ENCODE assay signal across 10 cellular contexts in the genomic region with DNA sequence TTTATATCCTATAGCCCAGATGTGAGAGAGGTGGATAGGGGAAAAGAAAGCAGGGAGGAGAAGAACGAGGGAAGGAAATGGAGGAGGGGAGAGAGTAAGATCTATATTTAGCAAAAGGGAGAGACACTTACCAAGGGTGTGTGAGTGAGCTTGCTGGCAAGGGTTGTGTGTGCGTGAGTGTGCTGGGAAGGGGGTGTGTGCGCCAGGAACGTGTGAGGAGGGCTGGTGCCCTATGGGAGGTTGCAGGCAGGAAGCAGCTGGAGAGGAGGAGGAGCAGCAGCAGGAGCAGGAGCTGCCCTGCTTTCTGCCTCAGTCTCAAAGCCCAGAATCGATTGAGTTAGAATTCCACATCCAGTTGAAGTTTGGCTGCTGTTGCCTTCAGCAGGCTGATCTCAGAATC.
DNase-seq lines count a peak whose midpoint lies in the region; ATAC-seq and TF ChIP-seq lines count a peak whose summit lies in the region.
"Had no signal": no experiment of that assay in that cellular context is flagged by ENCODE, and none has a peak within 500 bp of the region (broad histone marks: within the 10 kb centered on the region; RNA-seq: fewer than 3 reads in every experiment).

No MANE protein-coding gene starts in this region.

- no peaks in the 10 kb centered on the region for H3K27me3 Mint-ChIP-seq in osteocyte (ENCODE audit: unreplicated experiment)

- H3K4me3 ChIP-seq in BLaER1 treated with 17β-estradiol and CSF1 and Interleukin-3, amounts not matched to agents 10 nM and 100 nM: peak overlapping the region in 3 of 10 experiments; percentile 2 to 10 (median 5); a peak in 2 of 20 replicates
- H3K4me3 ChIP-seq in fibroblast of villous mesenchyme (ENCODE audit: low read depth, low read length) (peak overlapping the region; percentile 5), WERI-Rb-1 (ENCODE audit: low read depth, low read length) (no peak overlapping the region)

- H3K27me3 ChIP-seq in BLaER1 treated with 17β-estradiol and CSF1 and Interleukin-3, amounts not matched to agents 10 nM and 100 nM: no peaks in the 10 kb centered on the region
- no peaks in the 10 kb centered on the region for H3K27me3 ChIP-seq in WERI-Rb-1 (ENCODE audit: insufficient read depth, low read depth, severe bottlenecking)

- peak overlapping the region; percentile 63 for H3K4me3 Mint-ChIP-seq in osteocyte (ENCODE audit: unreplicated experiment)
- H3K4me3 Mint-ChIP-seq: memory B cell had no signal

- H3K4me1 Mint-ChIP-seq in osteocyte (ENCODE audit: unreplicated experiment): peaks cover 17% of the 10 kb centered on the region

- H3K4me2 ChIP-seq in BLaER1 treated with 17β-estradiol and CSF1 and Interleukin-3, amounts not matched to agents 10 nM and 100 nM: peak overlapping the region; percentile 66 to 88 (median 80)

- H3K27ac ChIP-seq in BLaER1 treated with 17β-estradiol and CSF1 and Interleukin-3, amounts not matched to agents 10 nM and 100 nM: peak overlapping the region in 2 of 11 experiments; percentile 12 to 25; a peak in 4 of 22 replicates
- no peak overlapping the region for H3K27ac ChIP-seq in WERI-Rb-1

- no peaks in the 10 kb centered on the region for H3K9me3 Mint-ChIP-seq in osteocyte (ENCODE audit: unreplicated experiment)
- H3K9me3 Mint-ChIP-seq: memory B cell had no signal

- peak; percentile 29 for DNase-seq in NCI-H2227 treated with DMSO at 0.1 percent for 48 hours (lab: John Stamatoyannopoulos, UW)
- DNase-seq in fibroblast of villous mesenchyme (ENCODE audit: low read depth): peak; percentile 54
- DNase-seq in osteocyte (ENCODE audit: extremely low spot score, unreplicated experiment): no peak
- DNase-seq in WERI-Rb-1: no peak
- no peak for DNase-seq in GM19238 (ENCODE audit: insufficient read length, low spot score)
- no peak for DNase-seq in GM10266 (ENCODE audit: extremely low spot score)
- DNase-seq: activated gamma-delta T cell treated with Interleukin-2 at 50 U/mL for 16 hours had no signal

- no peaks in the 10 kb centered on the region for H3K9me3 ChIP-seq in BLaER1 treated with 17β-estradiol and CSF1 and Interleukin-3, amounts not matched to agents 10 nM and 100 nM (replicated peaks in 1 of 11)
- no peaks in the 10 kb centered on the region for H3K9me3 ChIP-seq in WERI-Rb-1 (ENCODE audit: severe bottlenecking)

- H3K4me1 ChIP-seq in BLaER1 treated with 17β-estradiol and CSF1 and Interleukin-3, amounts not matched to agents 10 nM and 100 nM: peaks cover 17 to 21% (median 20%) of the 10 kb centered on the region in 10 experiments

- H3K36me3 Mint-ChIP-seq in osteocyte (ENCODE audit: unreplicated experiment): no peaks in the 10 kb centered on the region
- H3K36me3 Mint-ChIP-seq: memory B cell had no signal

- peak overlapping the region in 3 of 11 experiments; percentile 11 to 34 (median 28); a peak in 6 of 22 replicates for H3K9ac ChIP-seq in BLaER1 treated with 17β-estradiol and CSF1 and Interleukin-3, amounts not matched to agents 10 nM and 100 nM

- H3K27ac Mint-ChIP-seq in osteocyte (ENCODE audit: unreplicated experiment): peak overlapping the region; percentile 70
- H3K27ac Mint-ChIP-seq: memory B cell had no signal

- H3K36me3 ChIP-seq in BLaER1 treated with 17β-estradiol and CSF1 and Interleukin-3, amounts not matched to agents 10 nM and 100 nM: no peaks in the 10 kb centered on the region; a peak in 1 of 22 replicates
- no peaks in the 10 kb centered on the region for H3K36me3 ChIP-seq in WERI-Rb-1

- no peaks in the 10 kb centered on the region for H4K20me1 ChIP-seq in BLaER1 treated with 17β-estradiol and CSF1 and Interleukin-3, amounts not matched to agents 10 nM and 100 nM

- TF ChIP-seq CTCF in fibroblast of villous mesenchyme (IDR thresholded peaks at IDR 0.05; ENCODE audit: insufficient read depth, low read depth, low read length): no peak
- no peak for TF ChIP-seq CTCF in osteocyte (IDR thresholded peaks at IDR 0.05)
- no peak for TF ChIP-seq CTCF in WERI-Rb-1 (IDR thresholded peaks at IDR 0.05; ENCODE audit: low read depth, low read length)
- TF ChIP-seq CTCF in GM10266 (IDR thresholded peaks at IDR 0.05; ENCODE audit: control insufficient read depth, insufficient read depth, low read depth, missing control alignments): no peak

- ATAC-seq in HG02840 (IDR thresholded peaks at IDR 0.05; ENCODE audit: low FRiP score, unreplicated experiment): no peak

Comparison
In these comparisons a context has a peak if more than half of its experiments do, and no peak if none do; other contexts are left out.
1. DNase-seq: peak in NCI-H2227 treated with DMSO at 0.1 percent for 48 hours (single experiment) and fibroblast of villous mesenchyme (single experiment); none in osteocyte (single experiment), WERI-Rb-1 (single experiment), GM19238 (single experiment) and GM10266 (single experiment).